1 cellular context compared by ENCODE assay signal in the genomic region with DNA sequence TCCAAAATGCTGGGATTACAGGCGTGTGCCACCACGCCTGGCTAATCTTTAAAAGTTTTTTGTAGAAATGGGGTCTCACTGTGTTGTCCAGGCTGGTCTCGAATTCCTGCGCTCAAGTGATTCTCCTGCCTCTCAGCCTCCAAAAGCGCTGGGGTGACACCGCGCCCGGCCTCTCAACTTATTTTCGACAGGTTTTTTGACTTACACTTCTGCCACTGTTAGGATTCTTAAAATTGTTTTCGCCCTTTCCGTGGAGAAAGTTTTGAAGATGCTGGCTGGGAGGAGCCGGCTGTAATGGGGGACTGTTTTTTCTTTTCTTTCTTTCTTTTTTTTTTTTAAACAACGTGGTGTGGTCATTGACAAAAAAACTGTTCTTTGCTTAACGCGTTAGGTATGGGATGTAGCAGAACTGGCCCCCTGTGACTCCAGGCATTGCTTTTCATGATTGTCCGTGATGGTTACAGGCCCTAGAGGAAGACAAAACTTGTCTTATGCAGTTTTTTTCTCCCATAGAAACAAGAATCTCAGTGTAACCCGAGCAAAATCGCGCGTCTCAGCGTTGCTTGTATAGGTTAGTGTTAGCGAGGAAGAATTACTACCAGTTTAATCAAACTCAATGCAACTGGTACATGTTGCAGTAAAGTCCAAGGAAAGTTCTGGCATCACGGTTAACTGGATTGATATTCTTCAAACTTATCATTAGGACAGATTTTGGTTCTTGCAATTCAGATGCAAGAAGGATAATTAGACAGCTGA.
TF ChIP-seq lines count a peak whose summit lies in the region.

No MANE protein-coding gene starts in this region.

TF ChIP-seq in GM23338, 12 proteins besides CTCF, POLR2A, EP300 and RAD21 (continued from another document):
- TF ChIP-seq, protein P1, sequence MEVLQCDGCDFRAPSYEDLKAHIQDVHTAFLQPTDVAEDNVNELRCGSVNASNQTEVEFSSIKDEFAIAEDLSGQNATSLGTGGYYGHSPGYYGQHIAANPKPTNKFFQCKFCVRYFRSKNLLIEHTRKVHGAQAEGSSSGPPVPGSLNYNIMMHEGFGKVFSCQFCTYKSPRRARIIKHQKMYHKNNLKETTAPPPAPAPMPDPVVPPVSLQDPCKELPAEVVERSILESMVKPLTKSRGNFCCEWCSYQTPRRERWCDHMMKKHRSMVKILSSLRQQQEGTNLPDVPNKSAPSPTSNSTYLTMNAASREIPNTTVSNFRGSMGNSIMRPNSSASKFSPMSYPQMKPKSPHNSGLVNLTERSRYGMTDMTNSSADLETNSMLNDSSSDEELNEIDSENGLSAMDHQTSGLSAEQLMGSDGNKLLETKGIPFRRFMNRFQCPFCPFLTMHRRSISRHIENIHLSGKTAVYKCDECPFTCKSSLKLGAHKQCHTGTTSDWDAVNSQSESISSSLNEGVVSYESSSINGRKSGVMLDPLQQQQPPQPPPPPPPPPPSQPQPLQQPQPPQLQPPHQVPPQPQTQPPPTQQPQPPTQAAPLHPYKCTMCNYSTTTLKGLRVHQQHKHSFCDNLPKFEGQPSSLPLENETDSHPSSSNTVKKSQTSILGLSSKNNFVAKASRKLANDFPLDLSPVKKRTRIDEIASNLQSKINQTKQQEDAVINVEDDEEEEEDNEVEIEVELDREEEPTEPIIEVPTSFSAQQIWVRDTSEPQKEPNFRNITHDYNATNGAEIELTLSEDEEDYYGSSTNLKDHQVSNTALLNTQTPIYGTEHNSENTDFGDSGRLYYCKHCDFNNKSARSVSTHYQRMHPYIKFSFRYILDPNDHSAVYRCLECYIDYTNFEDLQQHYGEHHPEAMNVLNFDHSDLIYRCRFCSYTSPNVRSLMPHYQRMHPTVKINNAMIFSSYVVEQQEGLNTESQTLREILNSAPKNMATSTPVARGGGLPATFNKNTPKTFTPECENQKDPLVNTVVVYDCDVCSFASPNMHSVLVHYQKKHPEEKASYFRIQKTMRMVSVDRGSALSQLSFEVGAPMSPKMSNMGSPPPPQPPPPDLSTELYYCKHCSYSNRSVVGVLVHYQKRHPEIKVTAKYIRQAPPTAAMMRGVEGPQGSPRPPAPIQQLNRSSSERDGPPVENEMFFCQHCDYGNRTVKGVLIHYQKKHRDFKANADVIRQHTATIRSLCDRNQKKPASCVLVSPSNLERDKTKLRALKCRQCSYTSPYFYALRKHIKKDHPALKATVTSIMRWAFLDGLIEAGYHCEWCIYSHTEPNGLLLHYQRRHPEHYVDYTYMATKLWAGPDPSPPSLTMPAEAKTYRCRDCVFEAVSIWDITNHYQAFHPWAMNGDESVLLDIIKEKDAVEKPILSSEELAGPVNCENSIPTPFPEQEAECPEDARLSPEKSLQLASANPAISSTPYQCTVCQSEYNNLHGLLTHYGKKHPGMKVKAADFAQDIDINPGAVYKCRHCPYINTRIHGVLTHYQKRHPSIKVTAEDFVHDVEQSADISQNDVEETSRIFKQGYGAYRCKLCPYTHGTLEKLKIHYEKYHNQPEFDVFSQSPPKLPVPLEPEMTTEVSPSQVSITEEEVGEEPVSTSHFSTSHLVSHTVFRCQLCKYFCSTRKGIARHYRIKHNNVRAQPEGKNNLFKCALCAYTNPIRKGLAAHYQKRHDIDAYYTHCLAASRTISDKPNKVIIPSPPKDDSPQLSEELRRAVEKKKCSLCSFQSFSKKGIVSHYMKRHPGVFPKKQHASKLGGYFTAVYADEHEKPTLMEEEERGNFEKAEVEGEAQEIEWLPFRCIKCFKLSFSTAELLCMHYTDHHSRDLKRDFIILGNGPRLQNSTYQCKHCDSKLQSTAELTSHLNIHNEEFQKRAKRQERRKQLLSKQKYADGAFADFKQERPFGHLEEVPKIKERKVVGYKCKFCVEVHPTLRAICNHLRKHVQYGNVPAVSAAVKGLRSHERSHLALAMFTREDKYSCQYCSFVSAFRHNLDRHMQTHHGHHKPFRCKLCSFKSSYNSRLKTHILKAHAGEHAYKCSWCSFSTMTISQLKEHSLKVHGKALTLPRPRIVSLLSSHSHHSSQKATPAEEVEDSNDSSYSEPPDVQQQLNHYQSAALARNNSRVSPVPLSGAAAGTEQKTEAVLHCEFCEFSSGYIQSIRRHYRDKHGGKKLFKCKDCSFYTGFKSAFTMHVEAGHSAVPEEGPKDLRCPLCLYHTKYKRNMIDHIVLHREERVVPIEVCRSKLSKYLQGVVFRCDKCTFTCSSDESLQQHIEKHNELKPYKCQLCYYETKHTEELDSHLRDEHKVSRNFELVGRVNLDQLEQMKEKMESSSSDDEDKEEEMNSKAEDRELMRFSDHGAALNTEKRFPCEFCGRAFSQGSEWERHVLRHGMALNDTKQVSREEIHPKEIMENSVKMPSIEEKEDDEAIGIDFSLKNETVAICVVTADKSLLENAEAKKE (CRISPR knock-in tag; IDR thresholded peaks at IDR 0.05): no peak
- TF ChIP-seq EZH2phosphoT487 (IDR thresholded peaks at IDR 0.05; ENCODE audit: unreplicated experiment) (no peak), JUNB (IDR thresholded peaks at IDR 0.05; ENCODE audit: unreplicated experiment) (no peak)
